Comparison of ENCODE assay signal across 19 cellular contexts in the genomic region with DNA sequence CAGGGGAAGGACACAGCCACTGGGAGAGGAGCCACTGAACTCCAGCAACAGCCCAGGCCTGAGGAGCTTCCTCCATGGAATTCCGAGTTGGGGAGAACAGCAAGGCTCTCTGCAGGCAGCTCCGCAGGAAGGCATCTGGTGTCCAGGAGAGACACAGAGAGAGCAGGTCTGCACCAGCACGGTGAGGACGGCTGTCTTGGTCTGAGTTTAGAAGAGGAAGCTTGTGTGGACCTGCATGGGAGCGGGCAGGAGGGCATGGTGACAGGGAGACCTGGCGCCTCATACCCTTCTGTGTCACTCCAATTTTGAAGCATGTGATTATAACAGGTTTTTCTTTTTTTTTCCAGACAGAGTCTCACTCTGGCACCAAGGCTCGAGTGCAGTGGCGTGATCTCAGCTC.
"Had no signal": no experiment of that assay in that cellular context is flagged by ENCODE, and none has a peak within 500 bp of the region (broad histone marks: within the 10 kb centered on the region; RNA-seq: fewer than 3 reads in every experiment).

No MANE protein-coding gene starts in this region.

- H3K27me3 ChIP-seq: brain microvascular endothelial cell, gastrocnemius medialis, heart right ventricle, spleen, uterus had no signal

- H3K27ac ChIP-seq: brain microvascular endothelial cell, gastrocnemius medialis, psoas muscle, thoracic aorta, uterus, WERI-Rb-1 had no signal

- H3K9me3 ChIP-seq: gastrocnemius medialis, heart right ventricle, psoas muscle, SK-N-SH, spleen, thoracic aorta, uterus had no signal

- ATAC-seq: gastrocnemius medialis, heart right ventricle, left colon, psoas muscle, sciatic nerve had no signal

- H3K4me3 Mint-ChIP-seq: activated naive CD8-positive, alpha-beta T cell treated with anti-CD3 and anti-CD28 coated beads, Interleukin-2, amount 10 ng/mL, durations not matched to agents 7 days and 5 days; endodermal cell had no signal

- H3K9ac ChIP-seq: SK-N-SH had no signal

- H3K4me3 ChIP-seq: gastrocnemius medialis, heart right ventricle, lung, psoas muscle, spleen, thoracic aorta, uterus had no signal

- H3K27me3 Mint-ChIP-seq: activated naive CD8-positive, alpha-beta T cell treated with anti-CD3 and anti-CD28 coated beads, Interleukin-2, amount 10 ng/mL, durations not matched to agents 7 days and 5 days had no signal

- H3K27ac Mint-ChIP-seq: endodermal cell had no signal

- H3K4me1 ChIP-seq: uterus had no signal

- DNase-seq: activated naive CD8-positive, alpha-beta T cell treated with anti-CD3 and anti-CD28 coated beads, Interleukin-2, amount 10 ng/mL, durations not matched to agents 7 days and 5 days; activated T-cell treated with anti-CD3 and anti-CD28 coated beads, Interleukin-2, amount 50 U/mL, for 1 hour; anterior cingulate cortex; brain microvascular endothelial cell; endodermal cell; erythroblast; gastrocnemius medialis; heart right ventricle; left colon; midbrain; psoas muscle; SK-N-SH; spleen; T-helper 1 cell; uterus; WERI-Rb-1 had no signal

- H3K9me3 Mint-ChIP-seq: activated naive CD8-positive, alpha-beta T cell treated with anti-CD3 and anti-CD28 coated beads, Interleukin-2, amount 10 ng/mL, durations not matched to agents 7 days and 5 days; endodermal cell had no signal

- H3K4me1 Mint-ChIP-seq: endodermal cell had no signal

- H3K36me3 ChIP-seq: uterus had no signal

- H3K4me2 ChIP-seq: SK-N-SH had no signal
